In the genomic region with DNA sequence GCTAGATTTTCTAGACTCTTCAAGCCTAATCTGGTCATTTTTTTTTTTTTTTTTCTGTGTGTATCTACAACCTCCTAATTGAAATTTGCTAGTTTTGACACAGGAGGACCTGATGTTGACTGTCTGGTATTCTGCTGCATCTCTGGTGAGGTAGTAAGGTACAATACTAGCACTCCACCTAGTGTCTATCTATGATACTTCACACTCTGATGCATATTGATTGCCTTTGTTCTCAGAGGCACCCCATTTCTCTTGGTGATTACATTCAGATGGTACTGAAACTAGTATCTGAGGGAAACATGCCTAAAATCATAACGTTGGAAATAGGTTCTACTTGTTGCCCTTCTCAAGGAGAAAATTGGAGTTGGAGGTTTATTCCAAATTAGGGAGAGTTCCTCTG, we compare ENCODE assay signal across 9 cellular contexts.
DNase-seq lines count a peak whose midpoint lies in the region; ATAC-seq, FAIRE-seq and TF ChIP-seq lines count a peak whose summit lies in the region.
"Had no signal": no experiment of that assay in that cellular context is flagged by ENCODE, and none has a peak within 500 bp of the region (broad histone marks: within the 10 kb centered on the region; RNA-seq: fewer than 3 reads in every experiment).

No MANE protein-coding gene starts in this region.

- H3K9me3 ChIP-seq in keratinocyte (ENCODE audit: control insufficient read depth, low read depth, low read length) = peaks cover 3% of the 10 kb centered on the region

- peak; percentile 91 for ATAC-seq in SK-N-SH treated with all-trans-retinoic acid at 6 μM for 48 hours

- no peaks in the 10 kb centered on the region for H3K27me3 Mint-ChIP-seq in activated CD4-positive, alpha-beta memory T cell treated with anti-CD3 and anti-CD28 coated beads, Interleukin-2, amount 10 ng/mL, durations not matched to agents 7 days and 5 days

- DNase-seq in DMS114 treated with DMSO at 0.1 percent for 48 hours (lab: John Stamatoyannopoulos, UW; ENCODE audit: unreplicated experiment) (peak; percentile 9), NCI-H1105 (lab: John Stamatoyannopoulos, UW) (peak; percentile 10), keratinocyte (ENCODE audit: low read depth, low spot score) (no peak), GM12891 (ENCODE audit: insufficient read length, low spot score) (no peak), MV-4-11 (lab: John Stamatoyannopoulos, UW) (no peak)
- no peak for DNase-seq in activated CD4-positive, alpha-beta memory T cell treated with anti-CD3 and anti-CD28 coated beads, Interleukin-2, amount 10 ng/mL, durations not matched to agents 7 days and 5 days
- DNase-seq in activated naive CD4-positive, alpha-beta T cell treated with anti-CD3 and anti-CD28 coated beads, Interleukin-2, amount 50 U/mL, for 16 hours = no peak

- no peak overlapping the region for H3K4me3 Mint-ChIP-seq in activated CD4-positive, alpha-beta memory T cell treated with anti-CD3 and anti-CD28 coated beads, Interleukin-2, amount 10 ng/mL, durations not matched to agents 7 days and 5 days

- dilution Hi-C loops in keratinocyte (cut with MboI; ENCODE audit: extremely low pct_ligation_motif_present, low sequenced_read_pairs) = no loop called here

- H3K4me2 ChIP-seq in keratinocyte (ENCODE audit: control insufficient read depth, extremely low read depth, insufficient read depth, low read depth, low read length) = no peak overlapping the region

- no peak overlapping the region for H2AFZ ChIP-seq in keratinocyte (ENCODE audit: control insufficient read depth, low read length)

- FAIRE-seq in keratinocyte (lab: Jason Lieb, UNC) (no peak), GM12891 (lab: Jason Lieb, UNC) (no peak)

- no peaks in the 10 kb centered on the region for H3K9me1 ChIP-seq in keratinocyte (ENCODE audit: control insufficient read depth, extremely low read depth, insufficient read depth, low read length)

- no peaks in the 10 kb centered on the region for H3K27me3 ChIP-seq in keratinocyte (ENCODE audit: control insufficient read depth, extremely low read depth, insufficient read depth, low read length)

- no peaks in the 10 kb centered on the region for H3K36me3 ChIP-seq in keratinocyte (ENCODE audit: control insufficient read depth in 2 of 2, extremely low read depth in 1 of 2, insufficient read depth in 2 of 2, low read length in 2 of 2)

- H3K36me3 Mint-ChIP-seq in activated CD4-positive, alpha-beta memory T cell treated with anti-CD3 and anti-CD28 coated beads, Interleukin-2, amount 10 ng/mL, durations not matched to agents 7 days and 5 days (ENCODE audit: low read depth) = no peaks in the 10 kb centered on the region

- peak; percentile 15 to 40 (median 19) for TF ChIP-seq CTCF in keratinocyte (optimal IDR thresholded peaks at IDR 0.05 in 1 of 3, IDR thresholded peaks at IDR 0.05 in 1 of 3, conservative IDR thresholded peaks at IDR 0.05 in 1 of 3; ENCODE audit: extremely low read depth in 1 of 3, insufficient read depth in 2 of 3, low read length in 3 of 3)

- POLR2A ChIA-PET in activated CD4-positive, alpha-beta memory T cell treated with anti-CD3 and anti-CD28 coated beads, Interleukin-2, amount 10 ng/mL, durations not matched to agents 7 days and 5 days (lab: Charles Lee) = no interaction called here

- CTCF ChIA-PET in activated CD4-positive, alpha-beta memory T cell treated with anti-CD3 and anti-CD28 coated beads, Interleukin-2, amount 10 ng/mL, durations not matched to agents 7 days and 5 days (lab: Charles Lee) = no interaction called here

- H3K4me3 ChIP-seq in keratinocyte (ENCODE audit: control insufficient read depth in 2 of 3, extremely low read depth in 1 of 3, insufficient read depth in 2 of 3, low read depth in 1 of 3, low read length in 3 of 3) = no peak overlapping the region
- H3K4me3 ChIP-seq: SK-N-MC had no signal

- H3K4me1 ChIP-seq in keratinocyte (ENCODE audit: control insufficient read depth, extremely low read depth, insufficient read depth, low read length) = no peaks in the 10 kb centered on the region

- no peaks in the 10 kb centered on the region for H3K4me1 Mint-ChIP-seq in activated CD4-positive, alpha-beta memory T cell treated with anti-CD3 and anti-CD28 coated beads, Interleukin-2, amount 10 ng/mL, durations not matched to agents 7 days and 5 days

- no peaks in the 10 kb centered on the region for H4K20me1 ChIP-seq in keratinocyte (ENCODE audit: control insufficient read depth, extremely low read depth, insufficient read depth, low read length)

- TF ChIP-seq POLR2A in GM12891 (IDR thresholded peaks at IDR 0.05; ENCODE audit: low read depth, low read length) = no peak

- no peak overlapping the region for H3K9ac ChIP-seq in keratinocyte (ENCODE audit: control insufficient read depth, extremely low read depth, insufficient read depth, low read length)

- no peaks in the 10 kb centered on the region for H3K79me2 ChIP-seq in keratinocyte (ENCODE audit: control insufficient read depth, insufficient read depth, low read length)

- no peak overlapping the region for H3K27ac ChIP-seq in keratinocyte (ENCODE audit: control insufficient read depth, insufficient read depth, low read length)
- H3K27ac ChIP-seq: SK-N-MC had no signal

- no peak overlapping the region for H3K27ac Mint-ChIP-seq in activated CD4-positive, alpha-beta memory T cell treated with anti-CD3 and anti-CD28 coated beads, Interleukin-2, amount 10 ng/mL, durations not matched to agents 7 days and 5 days

- peaks cover 13% of the 10 kb centered on the region for H3K9me3 Mint-ChIP-seq in activated CD4-positive, alpha-beta memory T cell treated with anti-CD3 and anti-CD28 coated beads, Interleukin-2, amount 10 ng/mL, durations not matched to agents 7 days and 5 days

TF ChIP-seq in SK-N-SH treated with all-trans-retinoic acid at 6 μM for 48 hours, 23 proteins besides CTCF, POLR2A, EP300 and RAD21:
- no peak for TF ChIP-seq ZNF8 (CRISPR knock-in tag; IDR thresholded peaks at IDR 0.05)
- no peak for TF ChIP-seq BACH2 (CRISPR knock-in tag; IDR thresholded peaks at IDR 0.05; ENCODE audit: borderline replicate concordance)
- no peak for TF ChIP-seq RARB (CRISPR knock-in tag; IDR thresholded peaks at IDR 0.05)
- no peak for TF ChIP-seq ZNF70 (CRISPR knock-in tag; IDR thresholded peaks at IDR 0.05)
- no peak for TF ChIP-seq SNAI2 (CRISPR knock-in tag; IDR thresholded peaks at IDR 0.05)
- TF ChIP-seq GLIS3 (CRISPR knock-in tag; IDR thresholded peaks at IDR 0.05) = no peak
- no peak for TF ChIP-seq ESRRG (CRISPR knock-in tag; IDR thresholded peaks at IDR 0.05)

TF ChIP-seq in GM12891, 5 proteins besides CTCF, POLR2A, EP300 and RAD21:
- TF ChIP-seq POLR2AphosphoS5 (IDR thresholded peaks at IDR 0.05; ENCODE audit: low read depth, low read length) (no peak), TAF1 (IDR thresholded peaks at IDR 0.05; ENCODE audit: low read depth, low read length) (no peak), PAX5 (IDR thresholded peaks at IDR 0.05; ENCODE audit: insufficient read depth, low read length, severe bottlenecking) (no peak), SPI1 (IDR thresholded peaks at IDR 0.05; ENCODE audit: low read depth, low read length) (no peak), POU2F2 (IDR thresholded peaks at IDR 0.05; ENCODE audit: low read depth, low read length) (no peak)

Comparison
In these comparisons a context has a peak if more than half of its experiments do, and no peak if none do; other contexts are left out.
1. DNase-seq: peak in DMS114 treated with DMSO at 0.1 percent for 48 hours (single experiment) and NCI-H1105 (single experiment); none in keratinocyte (single experiment), activated CD4-positive, alpha-beta memory T cell treated with anti-CD3 and anti-CD28 coated beads, Interleukin-2, amount 10 ng/mL, durations not matched to agents 7 days and 5 days (single experiment), GM12891 (single experiment), activated naive CD4-positive, alpha-beta T cell treated with anti-CD3 and anti-CD28 coated beads, Interleukin-2, amount 50 U/mL, for 16 hours (single experiment) and MV-4-11 (single experiment).